16 cellular contexts compared by ENCODE assay signal in genomic region chr18:22339913-22340312, GRCh38.
DNase-seq lines count a peak whose midpoint lies in the region; ATAC-seq and TF ChIP-seq lines count a peak whose summit lies in the region.
"Had no signal": no experiment of that assay in that cellular context is flagged by ENCODE, and none has a peak within 500 bp of the region (broad histone marks: within the 10 kb centered on the region; RNA-seq: fewer than 3 reads in every experiment).

No MANE protein-coding gene starts in this region.

- ATAC-seq in CD8-positive, alpha-beta T cell, result no peak
- no peak for ATAC-seq in activated CD8-positive, alpha-beta memory T cell treated with anti-CD3 and anti-CD28 coated beads, Interleukin-2, amount 10 ng/mL, durations not matched to agents 7 days and 5 days
- no peak for ATAC-seq in GM19023 (IDR thresholded peaks at IDR 0.05; ENCODE audit: unreplicated experiment)
- ATAC-seq: A549 had no signal

- H3K9me3 Mint-ChIP-seq in CD8-positive, alpha-beta T cell, result no peaks in the 10 kb centered on the region
- H3K9me3 Mint-ChIP-seq in CD8-positive, alpha-beta memory T cell, result no peaks in the 10 kb centered on the region
- no peaks in the 10 kb centered on the region for H3K9me3 Mint-ChIP-seq in immature natural killer cell
- H3K9me3 Mint-ChIP-seq in activated CD8-positive, alpha-beta memory T cell treated with anti-CD3 and anti-CD28 coated beads, Interleukin-2, amount 10 ng/mL, durations not matched to agents 7 days and 5 days (ENCODE audit: low read depth), result no peaks in the 10 kb centered on the region
- H3K9me3 Mint-ChIP-seq: CD4-positive, alpha-beta memory T cell had no signal

- no peak overlapping the region for H3K27ac ChIP-seq in CD8-positive, alpha-beta T cell (ENCODE audit: low read depth, low read length)
- no peak overlapping the region for H3K27ac ChIP-seq in CD8-positive, alpha-beta memory T cell (ENCODE audit: low read depth, low read length)
- peak overlapping the region; percentile 44 for H3K27ac ChIP-seq in left ventricle myocardium inferior (replicated peaks)
- H3K27ac ChIP-seq: A549, C4-2B, HL-60 had no signal

- no peak for DNase-seq in CD8-positive, alpha-beta T cell
- no peak for DNase-seq in CD8-positive, alpha-beta memory T cell
- DNase-seq in left ventricle myocardium inferior (no peak), immature natural killer cell (no peak), NCI-H2196 (lab: John Stamatoyannopoulos, UW; ENCODE audit: unreplicated experiment) (no peak)
- DNase-seq in activated CD8-positive, alpha-beta memory T cell treated with anti-CD3 and anti-CD28 coated beads, Interleukin-2, amount 10 ng/mL, durations not matched to agents 7 days and 5 days, result no peak
- DNase-seq: BE2C; Caco-2; CD4-positive, alpha-beta memory T cell; DND-41; GDM1 had no signal

- no peaks in the 10 kb centered on the region for H3K36me3 Mint-ChIP-seq in CD8-positive, alpha-beta T cell
- H3K36me3 Mint-ChIP-seq in CD8-positive, alpha-beta memory T cell, result no peaks in the 10 kb centered on the region
- H3K36me3 Mint-ChIP-seq in immature natural killer cell, result peaks cover 0 to 4% (median 0%) of the 10 kb centered on the region in 3 donors
- H3K36me3 Mint-ChIP-seq in activated CD8-positive, alpha-beta memory T cell treated with anti-CD3 and anti-CD28 coated beads, Interleukin-2, amount 10 ng/mL, durations not matched to agents 7 days and 5 days, result no peaks in the 10 kb centered on the region
- H3K36me3 Mint-ChIP-seq: CD4-positive, alpha-beta memory T cell had no signal

- POLR2A ChIA-PET in CD8-positive, alpha-beta T cell (lab: Charles Lee), result no interaction called here
- POLR2A ChIA-PET in CD8-positive, alpha-beta memory T cell (lab: Charles Lee), result no interaction called here

- H3K27ac Mint-ChIP-seq in CD8-positive, alpha-beta T cell, result peak overlapping the region; percentile 87
- peak overlapping the region; percentile 66 to 99 (median 74) for H3K27ac Mint-ChIP-seq in CD8-positive, alpha-beta memory T cell
- H3K27ac Mint-ChIP-seq in immature natural killer cell, result peak overlapping the region in 5 of 6 donors; percentile 65 to 89 (median 83)
- H3K27ac Mint-ChIP-seq in activated CD8-positive, alpha-beta memory T cell treated with anti-CD3 and anti-CD28 coated beads, Interleukin-2, amount 10 ng/mL, durations not matched to agents 7 days and 5 days, result no peak overlapping the region

- H3K4me1 ChIP-seq in CD8-positive, alpha-beta T cell (ENCODE audit: insufficient read depth, low read length), result peaks cover 61% of the 10 kb centered on the region
- H3K4me1 ChIP-seq in CD8-positive, alpha-beta memory T cell (ENCODE audit: insufficient read depth, low read length), result peaks cover 64% of the 10 kb centered on the region
- peaks cover 41% of the 10 kb centered on the region for H3K4me1 ChIP-seq in left ventricle myocardium inferior
- H3K4me1 ChIP-seq: Caco-2, HAP-1 had no signal

- H3K27me3 ChIP-seq in CD8-positive, alpha-beta T cell (ENCODE audit: insufficient read depth, low read length), result no peaks in the 10 kb centered on the region
- H3K27me3 ChIP-seq in CD8-positive, alpha-beta memory T cell (ENCODE audit: insufficient read depth, low read length, poor library complexity, severe bottlenecking), result no peaks in the 10 kb centered on the region
- H3K27me3 ChIP-seq in left ventricle myocardium inferior (ENCODE audit: low read depth), result no peaks in the 10 kb centered on the region
- H3K27me3 ChIP-seq: BE2C had no signal

- no peak overlapping the region for H3K4me3 ChIP-seq in CD8-positive, alpha-beta T cell (ENCODE audit: low read depth, low read length)
- no peak overlapping the region for H3K4me3 ChIP-seq in CD8-positive, alpha-beta memory T cell (ENCODE audit: low read length)
- H3K4me3 ChIP-seq in left ventricle myocardium inferior, result no peak overlapping the region
- H3K4me3 ChIP-seq: A549, HAP-1 had no signal

- TF ChIP-seq CTCF in CD8-positive, alpha-beta T cell (IDR thresholded peaks at IDR 0.05), result no peak
- no peak for TF ChIP-seq CTCF in left ventricle myocardium inferior (IDR thresholded peaks at IDR 0.05; ENCODE audit: borderline replicate concordance)

- CTCF ChIA-PET in CD8-positive, alpha-beta T cell (lab: Charles Lee), result interaction anchor here (1.0 kb wide), 1 partner anchor 102 kb away, joined by 3 read pairs; no protein-coding TSS in a partner anchor
- CTCF ChIA-PET in CD8-positive, alpha-beta memory T cell (lab: Charles Lee), result no interaction called here
- CTCF ChIA-PET in activated CD8-positive, alpha-beta memory T cell treated with anti-CD3 and anti-CD28 coated beads, Interleukin-2, amount 10 ng/mL, durations not matched to agents 7 days and 5 days (lab: Charles Lee), result no interaction called here

- H3K4me3 Mint-ChIP-seq in CD8-positive, alpha-beta T cell, result no peak overlapping the region
- peak overlapping the region in 3 of 7 donors; percentile 11 to 63 (median 19) for H3K4me3 Mint-ChIP-seq in CD8-positive, alpha-beta memory T cell
- no peak overlapping the region for H3K4me3 Mint-ChIP-seq in immature natural killer cell
- no peak overlapping the region for H3K4me3 Mint-ChIP-seq in activated CD8-positive, alpha-beta memory T cell treated with anti-CD3 and anti-CD28 coated beads, Interleukin-2, amount 10 ng/mL, durations not matched to agents 7 days and 5 days

- H3K27me3 Mint-ChIP-seq in CD8-positive, alpha-beta T cell (ENCODE audit: low read depth), result no peaks in the 10 kb centered on the region
- H3K27me3 Mint-ChIP-seq in CD8-positive, alpha-beta memory T cell, result peaks cover 0 to 2% of the 10 kb centered on the region in 2 donors
- peaks cover 0 to 9% (median 4%) of the 10 kb centered on the region in 3 donors for H3K27me3 Mint-ChIP-seq in immature natural killer cell (ENCODE audit: low read depth in 3 of 3)
- no peaks in the 10 kb centered on the region for H3K27me3 Mint-ChIP-seq in activated CD8-positive, alpha-beta memory T cell treated with anti-CD3 and anti-CD28 coated beads, Interleukin-2, amount 10 ng/mL, durations not matched to agents 7 days and 5 days
- H3K27me3 Mint-ChIP-seq: CD4-positive, alpha-beta memory T cell had no signal

- peaks cover 83% of the 10 kb centered on the region for H3K4me1 Mint-ChIP-seq in CD8-positive, alpha-beta T cell (ENCODE audit: low read depth)
- peaks cover 89 to 97% (median 90%) of the 10 kb centered on the region in 3 donors for H3K4me1 Mint-ChIP-seq in CD8-positive, alpha-beta memory T cell
- peaks cover 88 to 97% of the 10 kb centered on the region in 2 donors for H3K4me1 Mint-ChIP-seq in immature natural killer cell
- H3K4me1 Mint-ChIP-seq in activated CD8-positive, alpha-beta memory T cell treated with anti-CD3 and anti-CD28 coated beads, Interleukin-2, amount 10 ng/mL, durations not matched to agents 7 days and 5 days, result peaks cover 33% of the 10 kb centered on the region

- no peaks in the 10 kb centered on the region for H3K9me3 ChIP-seq in CD8-positive, alpha-beta T cell (ENCODE audit: low read length)
- H3K9me3 ChIP-seq in CD8-positive, alpha-beta memory T cell (ENCODE audit: low read length), result no peaks in the 10 kb centered on the region
- H3K9me3 ChIP-seq in left ventricle myocardium inferior (replicated peaks), result no peaks in the 10 kb centered on the region
- H3K9me3 ChIP-seq: A549, BE2C, Caco-2, HAP-1 had no signal

- no peaks in the 10 kb centered on the region for H3K36me3 ChIP-seq in CD8-positive, alpha-beta T cell (ENCODE audit: insufficient read depth, low read length)
- H3K36me3 ChIP-seq in CD8-positive, alpha-beta memory T cell (ENCODE audit: insufficient read depth, low read length), result no peaks in the 10 kb centered on the region
- no peaks in the 10 kb centered on the region for H3K36me3 ChIP-seq in left ventricle myocardium inferior
- H3K36me3 ChIP-seq: BE2C, HAP-1 had no signal

- intact Hi-C loops in CD8-positive, alpha-beta T cell (cut with DNase I, micrococcal nuclease), result loop anchor here in 1 of 2 experiments (5.0 kb wide), 1 partner anchor 173 kb away; the partner anchor contains the start of gene GATA6
- intact Hi-C loops in left ventricle myocardium inferior (cut with micrococcal nuclease), result loop anchor here (10.0 kb wide), 1 partner anchor 155 kb away; no protein-coding TSS in a partner anchor
